ENCODE assay signal across 11 cellular contexts in genomic region chr19:35090795-35091214, GRCh38. TPM values are rescaled to one million over a fixed set of nuclear protein-coding genes. Genes with fewer than 3 reads are reported as not detected.
DNase-seq lines count a peak whose midpoint lies in the region; ATAC-seq and TF ChIP-seq lines count a peak whose summit lies in the region.
"Had no signal": no experiment of that assay in that cellular context is flagged by ENCODE, and none has a peak within 500 bp of the region (broad histone marks: within the 10 kb centered on the region; RNA-seq: fewer than 3 reads in every experiment).

No MANE protein-coding gene starts in this region.

- intact Hi-C loops in Panc1 (cut with micrococcal nuclease; ENCODE audit: unreplicated experiment): loop anchor here (5.0 to 10.0 kb wide), 2 partner anchors 46 to 119 kb away; partner anchors contain the start of gene HPN

- POLR2A ChIA-PET in Panc1 (lab: Charles Lee): no interaction called here

- DNase-seq in NCI-H1092 treated with DMSO at 0.1 percent for 48 hours (lab: John Stamatoyannopoulos, UW): peak; percentile 36
- DNase-seq in NCI-H1092 (lab: John Stamatoyannopoulos, UW): no peak
- DNase-seq in Panc1 (ENCODE audit: low read depth, low spot score): no peak
- no peak for DNase-seq in iPS DF 6.9 (ENCODE audit: low read depth, low spot score)
- DNase-seq in stimulated activated effector memory CD8-positive, alpha-beta T cell treated with anti-CD3 and anti-CD28 coated beads, Interleukin-12 subunit alpha, Interleukin-12 subunit beta, amount 100 ng/mL, for 72 hours (ENCODE audit: low spot score in 2 of 2): no peak
- DNase-seq in stimulated activated naive CD4-positive, alpha-beta T cell (lab: John Stamatoyannopoulos, UW): no peak
- DNase-seq: NK-92 treated with Interleukin-12 subunit alpha and Interleukin-12 subunit beta, amount 100 ng/mL, for 24 hours had no signal

- TF ChIP-seq CTCF in Panc1 (IDR thresholded peaks at IDR 0.05): no peak

- H3K27ac ChIP-seq in Panc1 (ENCODE audit: low read length) (no peak overlapping the region), iPS DF 6.9 (ENCODE audit: low read length) (no peak overlapping the region)
- H3K27ac ChIP-seq: thoracic aorta had no signal

- no peaks in the 10 kb centered on the region for H3K36me3 Mint-ChIP-seq in stimulated activated effector memory CD8-positive, alpha-beta T cell treated with anti-CD3 and anti-CD28 coated beads, Interleukin-12 subunit alpha, Interleukin-12 subunit beta, amount 100 ng/mL, for 72 hours

- CTCF ChIA-PET in Panc1 (lab: Charles Lee): interaction anchor here (1.2 to 1.7 kb wide), 2 partner anchors 22 to 47 kb away, joined by 3 to 7 read pairs; no protein-coding TSS in a partner anchor

- in situ Hi-C loops in Panc1 (cut with HindIII; ENCODE audit: low pct_unique_long_range_greater_than_20kb, low sequenced_read_pairs): no loop called here

- H3K4me3 ChIP-seq in Panc1 (ENCODE audit: low read depth in 2 of 2, low read length in 2 of 2): peak overlapping the region; percentile 15 to 44
- H3K4me3 ChIP-seq in iPS DF 6.9 (ENCODE audit: low read length): peak overlapping the region; percentile 10; the same call in 1 of the 2 replicates
- H3K4me3 ChIP-seq: thoracic aorta had no signal

- H3K27ac Mint-ChIP-seq in stimulated activated effector memory CD8-positive, alpha-beta T cell treated with anti-CD3 and anti-CD28 coated beads, Interleukin-12 subunit alpha, Interleukin-12 subunit beta, amount 100 ng/mL, for 72 hours: no peak overlapping the region

- no peaks in the 10 kb centered on the region for H3K9me3 ChIP-seq in Panc1 (ENCODE audit: control insufficient read depth, insufficient read depth, low read depth, low read length)
- no peaks in the 10 kb centered on the region for H3K9me3 ChIP-seq in iPS DF 6.9 (ENCODE audit: control insufficient read depth, insufficient read depth, low read length)
- H3K9me3 ChIP-seq: thoracic aorta had no signal

- no peak overlapping the region for H3K4me3 Mint-ChIP-seq in stimulated activated effector memory CD8-positive, alpha-beta T cell treated with anti-CD3 and anti-CD28 coated beads, Interleukin-12 subunit alpha, Interleukin-12 subunit beta, amount 100 ng/mL, for 72 hours

- H3K36me3 ChIP-seq in Panc1 (ENCODE audit: control insufficient read depth, insufficient read depth, low read length) (no peaks in the 10 kb centered on the region), iPS DF 6.9 (ENCODE audit: control insufficient read depth, insufficient read depth, low read length) (no peaks in the 10 kb centered on the region)
- H3K36me3 ChIP-seq: thoracic aorta had no signal

- no peaks in the 10 kb centered on the region for H3K9me3 Mint-ChIP-seq in stimulated activated effector memory CD8-positive, alpha-beta T cell treated with anti-CD3 and anti-CD28 coated beads, Interleukin-12 subunit alpha, Interleukin-12 subunit beta, amount 100 ng/mL, for 72 hours

- peak; percentile 71 for ATAC-seq in Panc1
- ATAC-seq in stimulated activated effector memory CD8-positive, alpha-beta T cell treated with anti-CD3 and anti-CD28 coated beads, Interleukin-12 subunit alpha, Interleukin-12 subunit beta, amount 100 ng/mL, for 72 hours: peak; percentile 26
- ATAC-seq in GM18868 (IDR thresholded peaks at IDR 0.05; ENCODE audit: unreplicated experiment): no peak
- no peak for ATAC-seq in GM18520 (IDR thresholded peaks at IDR 0.05; ENCODE audit: unreplicated experiment)

- peaks cover 12% of the 10 kb centered on the region for H3K4me1 Mint-ChIP-seq in stimulated activated effector memory CD8-positive, alpha-beta T cell treated with anti-CD3 and anti-CD28 coated beads, Interleukin-12 subunit alpha, Interleukin-12 subunit beta, amount 100 ng/mL, for 72 hours

- no CpG with 5 or more reads among the region's 31 CpGs for WGBS in iPS DF 6.9 (ENCODE audit: insufficient coverage, insufficient read length)

- H3K27me3 ChIP-seq in Panc1 (ENCODE audit: control insufficient read depth, insufficient read depth, low read length) (no peaks in the 10 kb centered on the region), iPS DF 6.9 (ENCODE audit: control insufficient read depth, insufficient read depth, low read length) (no peaks in the 10 kb centered on the region)

- BruUV-seq in Panc1 (replicated peaks; lab: Mats Ljungman, UMichigan): no TSS peak

- H3K4me1 ChIP-seq in Panc1 (ENCODE audit: control insufficient read depth, insufficient read depth, low read length): peaks cover 8% of the 10 kb centered on the region
- peaks cover 3% of the 10 kb centered on the region for H3K4me1 ChIP-seq in iPS DF 6.9 (ENCODE audit: control insufficient read depth, insufficient read depth, low read length)

RNA-seq across cellular contexts. Expression of gene FXYD3, which starts 24.8 kb away (rescaled TPM):
- not detected for total RNA-seq in Panc1 (2021; ENCODE audit: unreplicated experiment)
- polyA plus RNA-seq in Panc1 (2012; ENCODE audit: insufficient read length): not detected
- total RNA-seq: pulmonary artery endothelial cell had no signal

RNA-seq across cellular contexts. Expression of gene LGI4, which starts 44.1 kb away (rescaled TPM):
- 0.18 TPM for total RNA-seq in Panc1 (2021; ENCODE audit: unreplicated experiment)
- 0.11 TPM for polyA plus RNA-seq in Panc1 (2012; ENCODE audit: insufficient read length)
- total RNA-seq: pulmonary artery endothelial cell had no signal

RNA-seq across cellular contexts. Expression of gene FXYD1, which starts 47.8 kb away (rescaled TPM):
- total RNA-seq in Panc1 (2021; ENCODE audit: unreplicated experiment): not detected
- polyA plus RNA-seq in Panc1 (2012; ENCODE audit: insufficient read length): not detected

RNA-seq across cellular contexts. Expression of gene HPN, which starts 49.3 kb away (rescaled TPM):
- total RNA-seq in Panc1 (2021; ENCODE audit: unreplicated experiment): 0.08 TPM
- polyA plus RNA-seq in Panc1 (2012; ENCODE audit: insufficient read length): 0.25 TPM
- total RNA-seq: pulmonary artery endothelial cell had no signal

RNA-seq across cellular contexts. Expression of gene FXYD7, which starts 52.2 kb away (rescaled TPM):
- total RNA-seq in Panc1 (2021; ENCODE audit: unreplicated experiment): not detected
- not detected for polyA plus RNA-seq in Panc1 (2012; ENCODE audit: insufficient read length)
- total RNA-seq: pulmonary artery endothelial cell, thoracic aorta had no signal

Comparison
In these comparisons a context has a peak if more than half of its experiments do, and no peak if none do; other contexts are left out.
1. ATAC-seq: peak in Panc1 (single experiment) and stimulated activated effector memory CD8-positive, alpha-beta T cell treated with anti-CD3 and anti-CD28 coated beads, Interleukin-12 subunit alpha, Interleukin-12 subunit beta, amount 100 ng/mL, for 72 hours (single experiment); none in GM18868 (single experiment) and GM18520 (single experiment).